In the genomic region with DNA sequence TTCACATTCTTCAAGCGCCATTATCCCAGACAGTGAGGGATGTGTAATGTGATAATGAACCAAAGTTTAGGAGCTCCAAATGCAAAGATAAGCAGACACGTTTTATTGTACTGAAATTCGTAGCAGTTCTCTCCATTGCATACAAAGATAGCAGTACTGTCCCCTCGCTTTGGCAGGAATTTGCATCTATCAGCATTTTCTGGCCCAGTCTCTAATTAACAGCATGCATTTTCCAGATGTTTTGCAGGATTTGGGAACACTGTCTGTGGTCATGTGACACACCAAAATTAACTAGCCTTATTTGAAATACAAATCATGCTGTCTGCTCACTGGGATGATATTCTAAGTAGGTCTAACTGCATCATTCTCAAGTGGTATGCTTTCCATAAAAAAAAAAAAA, we compare ENCODE assay signal across 24 cellular contexts.
DNase-seq lines count a peak whose midpoint lies in the region; ATAC-seq, FAIRE-seq and TF ChIP-seq lines count a peak whose summit lies in the region.
"Had no signal": no experiment of that assay in that cellular context is flagged by ENCODE, and none has a peak within 500 bp of the region (broad histone marks: within the 10 kb centered on the region; RNA-seq: fewer than 3 reads in every experiment).

No MANE protein-coding gene starts in this region.

- DNase-seq in IMR-90, result no peak
- peak; percentile 69 for DNase-seq in NCI-H526 treated with DMSO at 0.1 percent for 48 hours (lab: John Stamatoyannopoulos, UW)
- peak; percentile 27 for DNase-seq in superior temporal gyrus (ENCODE audit: extremely low spot score)
- no peak for DNase-seq in NCI-H524 (lab: John Stamatoyannopoulos, UW)
- DNase-seq: Caco-2; CD8-positive, alpha-beta T cell; DMS79 treated with DMSO at 0.1 percent for 48 hours; GF-D8; H7; KBM-7; MG63; NCI-H2029; NCI-H2171; NCI-H226; NCI-H510A; NCI-H774; NK-92 treated with Interleukin-12 subunit alpha and Interleukin-12 subunit beta, amount 100 ng/mL, for 24 hours; Right ventricle myocardium superior; RPMI8226 had no signal

- no peak overlapping the region for H3K4me3 ChIP-seq in IMR-90 (ENCODE audit: insufficient read depth, low read depth, low read length)
- H3K4me3 ChIP-seq: MG63 had no signal

- H2BK15ac ChIP-seq in IMR-90 (ENCODE audit: low read depth, low read length), result no peak overlapping the region

- no peak overlapping the region for H4K8ac ChIP-seq in IMR-90 (ENCODE audit: low read depth in 2 of 2, low read length in 2 of 2)

- WGBS in IMR-90 (ENCODE audit: extremely low coverage in 2 of 2, insufficient read length in 1 of 2), 2 experiments, result no CpG with 5 or more reads among the region's 4 CpGs

- TF ChIP-seq RAD21 in IMR-90 (IDR thresholded peaks at IDR 0.05; ENCODE audit: low read length), result no peak

- H2AK5ac ChIP-seq in IMR-90 (ENCODE audit: low read depth, low read length), result no peak overlapping the region

- H3K4ac ChIP-seq in IMR-90 (ENCODE audit: low read depth, low read length), result no peak overlapping the region

- H3K18ac ChIP-seq in IMR-90 (ENCODE audit: low read depth, low read length), result no peak overlapping the region

- FAIRE-seq in endometrium (lab: Jason Lieb, UNC), result peak; percentile 8
- FAIRE-seq: GM12891 had no signal

- H3K9me3 ChIP-seq in IMR-90 (ENCODE audit: control insufficient read depth, insufficient read depth, low read length), result no peaks in the 10 kb centered on the region
- H3K9me3 ChIP-seq: Caco-2, MG63 had no signal

- no peak overlapping the region for H3K4me2 ChIP-seq in IMR-90 (ENCODE audit: low read depth, low read length)

- H4K5ac ChIP-seq in IMR-90 (ENCODE audit: low read depth, low read length), result no peak overlapping the region

- no peak overlapping the region for H2AFZ ChIP-seq in IMR-90 (replicated peaks; ENCODE audit: low read length, poor library complexity)

- dilution Hi-C loops in IMR-90 (cut with HindIII; ENCODE audit: low sequenced_read_pairs, unreplicated experiment), result no loop called here

- H4K91ac ChIP-seq in IMR-90 (ENCODE audit: insufficient read depth, low read depth, low read length), result no peak overlapping the region

- no peaks in the 10 kb centered on the region for H3K36me3 ChIP-seq in IMR-90 (ENCODE audit: control insufficient read depth, insufficient read depth, low read length)
- H3K36me3 ChIP-seq: MG63 had no signal

- no peak overlapping the region for H2BK20ac ChIP-seq in IMR-90 (ENCODE audit: low read depth, low read length)

- no peaks in the 10 kb centered on the region for H3K9me1 ChIP-seq in IMR-90 (ENCODE audit: insufficient read depth, low read length)

- no peaks in the 10 kb centered on the region for H3K4me1 ChIP-seq in IMR-90 (ENCODE audit: control insufficient read depth, insufficient read depth, low read length)
- H3K4me1 ChIP-seq: Caco-2 had no signal

- intact Hi-C loops in IMR-90 (cut with micrococcal nuclease), result no loop called here

- CTCF ChIA-PET in IMR-90 (lab: Yijun Ruan, JAX), result no interaction called here

- no peak overlapping the region for H3K9ac ChIP-seq in IMR-90 (ENCODE audit: low read depth, low read length)

- no peak for TF ChIP-seq CTCF in IMR-90 (conservative IDR thresholded peaks at IDR 0.05; ENCODE audit: low read depth, low read length)

- no peak overlapping the region for H2BK120ac ChIP-seq in IMR-90 (ENCODE audit: low read depth, low read length)

- H3K27ac ChIP-seq in IMR-90 (ENCODE audit: insufficient read depth, low read length), result no peak overlapping the region
- H3K27ac ChIP-seq: C4-2B had no signal

- H2BK5ac ChIP-seq in IMR-90 (ENCODE audit: low read depth, low read length, poor library complexity, severe bottlenecking), result no peak overlapping the region

- ATAC-seq in IMR-90 (ENCODE audit: low read depth) (no peak), GM19324 (IDR thresholded peaks at IDR 0.05; ENCODE audit: low FRiP score, unreplicated experiment) (no peak), GM18867 (IDR thresholded peaks at IDR 0.05; ENCODE audit: unreplicated experiment) (no peak)
- ATAC-seq: CD8-positive, alpha-beta T cell had no signal

- no TSS peak for BruUV-seq in IMR-90 (replicated peaks; lab: Mats Ljungman, UMichigan)

- no peak overlapping the region for H2AK9ac ChIP-seq in IMR-90 (replicated peaks; ENCODE audit: low read depth, low read length, poor library complexity)

- no peak overlapping the region for H3K23ac ChIP-seq in IMR-90 (ENCODE audit: low read depth, low read length)

- H4K20me1 ChIP-seq in IMR-90 (ENCODE audit: insufficient read depth, low read length), result no peaks in the 10 kb centered on the region

- POLR2A ChIA-PET in IMR-90 (lab: Charles Lee; ENCODE audit: unreplicated experiment), result no interaction called here

- no peaks in the 10 kb centered on the region for H3K79me1 ChIP-seq in IMR-90 (ENCODE audit: low read depth in 1 of 2, low read length in 2 of 2)

- no peaks in the 10 kb centered on the region for H3K27me3 ChIP-seq in IMR-90 (ENCODE audit: control insufficient read depth, insufficient read depth, low read length)
- H3K27me3 ChIP-seq: MG63 had no signal

- in situ Hi-C loops in IMR-90 (cut with MboI; ENCODE audit: low sequenced_read_pairs), result no loop called here

- H3K56ac ChIP-seq in IMR-90 (ENCODE audit: extremely low read depth, insufficient read depth, low read length), result no peak overlapping the region

- H3K14ac ChIP-seq in IMR-90 (replicated peaks; ENCODE audit: low read depth, low read length), result no peak overlapping the region

- TF ChIP-seq POLR2A in IMR-90 (IDR thresholded peaks at IDR 0.05; ENCODE audit: low read depth, low read length), result no peak

TF ChIP-seq in IMR-90, 13 proteins besides CTCF, POLR2A, EP300 and RAD21:
- TF ChIP-seq BHLHE40 (IDR thresholded peaks at IDR 0.05; ENCODE audit: low read depth, low read length), result no peak
- no peak for TF ChIP-seq MAZ (IDR thresholded peaks at IDR 0.05; ENCODE audit: borderline replicate concordance, low read depth, low read length)
- no peak for TF ChIP-seq CHD1 (IDR thresholded peaks at IDR 0.05; ENCODE audit: low read depth, low read length)
- no peak for TF ChIP-seq MXI1 (IDR thresholded peaks at IDR 0.05; ENCODE audit: borderline replicate concordance, low read depth, low read length)
- peak; percentile 78 for TF ChIP-seq MAFK (IDR thresholded peaks at IDR 0.05; ENCODE audit: low read depth, low read length)
- no peak for TF ChIP-seq ELK1 (IDR thresholded peaks at IDR 0.05; ENCODE audit: borderline replicate concordance, low read depth, low read length)

Comparison
In these comparisons a context has a peak if more than half of its experiments do, and no peak if none do; other contexts are left out.
1. DNase-seq: peak in NCI-H526 treated with DMSO at 0.1 percent for 48 hours (single experiment) and superior temporal gyrus (single experiment); none in IMR-90 (single experiment) and NCI-H524 (0 of 2).